Comparison of ENCODE assay signal across 11 cellular contexts in genomic region chr5:73274870-73275756, GRCh38.
DNase-seq lines count a peak whose midpoint lies in the region; ATAC-seq and TF ChIP-seq lines count a peak whose summit lies in the region.
"Had no signal": no experiment of that assay in that cellular context is flagged by ENCODE, and none has a peak within 500 bp of the region (broad histone marks: within the 10 kb centered on the region; RNA-seq: fewer than 3 reads in every experiment).

No MANE protein-coding gene starts in this region.

- no peak overlapping the region for H3K4me3 Mint-ChIP-seq in GM23338
- H3K4me3 Mint-ChIP-seq: naive thymus-derived CD4-positive, alpha-beta T cell had no signal

- no peaks in the 10 kb centered on the region for H3K36me3 ChIP-seq in GM23338 (ENCODE audit: insufficient read depth)
- H3K36me3 ChIP-seq in left ventricle myocardium inferior = no peaks in the 10 kb centered on the region
- H3K36me3 ChIP-seq in prostate gland = no peaks in the 10 kb centered on the region
- H3K36me3 ChIP-seq in WERI-Rb-1 = no peaks in the 10 kb centered on the region
- H3K36me3 ChIP-seq in vagina = no peaks in the 10 kb centered on the region
- H3K36me3 ChIP-seq: thyroid gland had no signal

- no peaks in the 10 kb centered on the region for H3K36me3 Mint-ChIP-seq in GM23338 (ENCODE audit: low read depth)

- no peak overlapping the region for H3K27ac Mint-ChIP-seq in GM23338

- no peak overlapping the region for H3K27ac ChIP-seq in GM23338 (ENCODE audit: low read depth)
- H3K27ac ChIP-seq in left ventricle myocardium inferior (replicated peaks) = peak overlapping the region; percentile 16
- H3K27ac ChIP-seq in prostate gland = no peak overlapping the region
- no peak overlapping the region; the same call in 1 of the 2 replicates for H3K27ac ChIP-seq in WERI-Rb-1
- no peak overlapping the region for H3K27ac ChIP-seq in vagina
- H3K27ac ChIP-seq: thyroid gland had no signal

- DNase-seq in GM23338 (ENCODE audit: low spot score) (no peak), anterior cingulate cortex (lab: John Stamatoyannopoulos, UW) (peak; percentile 5 to 89 (median 64)), left ventricle myocardium inferior (no peak), prostate gland (ENCODE audit: low spot score) (peak; percentile 61), WERI-Rb-1 (no peak), HuH-7 (ENCODE audit: low spot score) (no peak), vagina (ENCODE audit: extremely low spot score in 2 of 2) (no peak)
- DNase-seq: naive thymus-derived CD4-positive, alpha-beta T cell; NCI-H510A; thyroid gland had no signal

- intact Hi-C loops in left ventricle myocardium inferior (cut with micrococcal nuclease) (no loop called here), prostate gland (cut with DNase I) (no loop called here), vagina (cut with DNase I) (no loop called here)

- peaks cover 3% of the 10 kb centered on the region for H3K27me3 Mint-ChIP-seq in GM23338 (ENCODE audit: insufficient read depth, low read depth, poor library complexity)

- 35% methylated on average over 15 of the region's 15 CpGs for WGBS in prostate gland

- peaks cover 6% of the 10 kb centered on the region; the same call in 1 of the 2 replicates for H3K9me2 ChIP-seq in GM23338 (ENCODE audit: insufficient read depth)

- H4K20me1 ChIP-seq in GM23338 (replicated peaks; ENCODE audit: insufficient read depth) = 0 out of 2 replicates have a peak, but pooled peaks cover 4% of the 10 kb centered on the region

- H3K4me3 ChIP-seq in GM23338 = no peak overlapping the region
- no peak overlapping the region for H3K4me3 ChIP-seq in left ventricle myocardium inferior
- no peak overlapping the region for H3K4me3 ChIP-seq in prostate gland
- H3K4me3 ChIP-seq in WERI-Rb-1 (ENCODE audit: low read depth, low read length) = no peak overlapping the region
- peak overlapping the region in 1 of 2 donors; percentile 5 for H3K4me3 ChIP-seq in vagina
- H3K4me3 ChIP-seq: thyroid gland had no signal

- H3K4me2 ChIP-seq in GM23338 = no peak overlapping the region

- H3K9me3 ChIP-seq in left ventricle myocardium inferior (replicated peaks) (no peaks in the 10 kb centered on the region), prostate gland (no peaks in the 10 kb centered on the region), WERI-Rb-1 (ENCODE audit: severe bottlenecking) (no peaks in the 10 kb centered on the region), vagina (no peaks in the 10 kb centered on the region)
- H3K9me3 ChIP-seq: thyroid gland had no signal

- TF ChIP-seq POLR2A in prostate gland (IDR thresholded peaks at IDR 0.05) (no peak), vagina (IDR thresholded peaks at IDR 0.05) (no peak)

- TF ChIP-seq CTCF in GM23338 (conservative IDR thresholded peaks at IDR 0.05; ENCODE audit: low read depth in 2 of 2) = no peak
- no peak for TF ChIP-seq CTCF in left ventricle myocardium inferior (IDR thresholded peaks at IDR 0.05; ENCODE audit: borderline replicate concordance)
- TF ChIP-seq CTCF in prostate gland (IDR thresholded peaks at IDR 0.05) = no peak
- TF ChIP-seq CTCF in WERI-Rb-1 (IDR thresholded peaks at IDR 0.05; ENCODE audit: low read depth, low read length) = no peak
- no peak for TF ChIP-seq CTCF in vagina (IDR thresholded peaks at IDR 0.05)

- no peaks in the 10 kb centered on the region for H3K79me2 ChIP-seq in GM23338 (replicated peaks; ENCODE audit: insufficient read depth)

- peaks cover 12% of the 10 kb centered on the region for H3K4me1 Mint-ChIP-seq in GM23338
- H3K4me1 Mint-ChIP-seq: naive thymus-derived CD4-positive, alpha-beta T cell had no signal

- ATAC-seq in GM23338 = peak; percentile 43; the same call in 2 of the 3 replicates
- ATAC-seq in GM18870 (IDR thresholded peaks at IDR 0.05; ENCODE audit: unreplicated experiment) = no peak
- ATAC-seq: naive thymus-derived CD4-positive, alpha-beta T cell had no signal

- peaks cover 3% of the 10 kb centered on the region; the same call in 1 of the 2 replicates for H3K4me1 ChIP-seq in GM23338 (ENCODE audit: insufficient read depth)
- H3K4me1 ChIP-seq in left ventricle myocardium inferior = peaks cover 6% of the 10 kb centered on the region
- no peaks in the 10 kb centered on the region for H3K4me1 ChIP-seq in prostate gland (replicated peaks)
- no peaks in the 10 kb centered on the region for H3K4me1 ChIP-seq in vagina

- H3K9me3 Mint-ChIP-seq in GM23338 = no peaks in the 10 kb centered on the region
- H3K9me3 Mint-ChIP-seq: naive thymus-derived CD4-positive, alpha-beta T cell had no signal

- peak overlapping the region; percentile 70; the same call in 1 of the 2 replicates for H2AFZ ChIP-seq in GM23338

- H3F3A ChIP-seq in GM23338 (replicated peaks; ENCODE audit: low read depth) = no peaks in the 10 kb centered on the region

- H3K27me3 ChIP-seq in GM23338 (ENCODE audit: insufficient read depth) (no peaks in the 10 kb centered on the region), left ventricle myocardium inferior (ENCODE audit: low read depth) (peaks cover 96% of the 10 kb centered on the region), prostate gland (replicated peaks; ENCODE audit: insufficient read depth) (no peaks in the 10 kb centered on the region), WERI-Rb-1 (ENCODE audit: insufficient read depth, low read depth, severe bottlenecking) (no peaks in the 10 kb centered on the region), vagina (no peaks in the 10 kb centered on the region)
- H3K27me3 ChIP-seq: thyroid gland had no signal

TF ChIP-seq in GM23338, 12 proteins besides CTCF, POLR2A, EP300 and RAD21 (continues in another document):
- TF ChIP-seq, protein P1, sequence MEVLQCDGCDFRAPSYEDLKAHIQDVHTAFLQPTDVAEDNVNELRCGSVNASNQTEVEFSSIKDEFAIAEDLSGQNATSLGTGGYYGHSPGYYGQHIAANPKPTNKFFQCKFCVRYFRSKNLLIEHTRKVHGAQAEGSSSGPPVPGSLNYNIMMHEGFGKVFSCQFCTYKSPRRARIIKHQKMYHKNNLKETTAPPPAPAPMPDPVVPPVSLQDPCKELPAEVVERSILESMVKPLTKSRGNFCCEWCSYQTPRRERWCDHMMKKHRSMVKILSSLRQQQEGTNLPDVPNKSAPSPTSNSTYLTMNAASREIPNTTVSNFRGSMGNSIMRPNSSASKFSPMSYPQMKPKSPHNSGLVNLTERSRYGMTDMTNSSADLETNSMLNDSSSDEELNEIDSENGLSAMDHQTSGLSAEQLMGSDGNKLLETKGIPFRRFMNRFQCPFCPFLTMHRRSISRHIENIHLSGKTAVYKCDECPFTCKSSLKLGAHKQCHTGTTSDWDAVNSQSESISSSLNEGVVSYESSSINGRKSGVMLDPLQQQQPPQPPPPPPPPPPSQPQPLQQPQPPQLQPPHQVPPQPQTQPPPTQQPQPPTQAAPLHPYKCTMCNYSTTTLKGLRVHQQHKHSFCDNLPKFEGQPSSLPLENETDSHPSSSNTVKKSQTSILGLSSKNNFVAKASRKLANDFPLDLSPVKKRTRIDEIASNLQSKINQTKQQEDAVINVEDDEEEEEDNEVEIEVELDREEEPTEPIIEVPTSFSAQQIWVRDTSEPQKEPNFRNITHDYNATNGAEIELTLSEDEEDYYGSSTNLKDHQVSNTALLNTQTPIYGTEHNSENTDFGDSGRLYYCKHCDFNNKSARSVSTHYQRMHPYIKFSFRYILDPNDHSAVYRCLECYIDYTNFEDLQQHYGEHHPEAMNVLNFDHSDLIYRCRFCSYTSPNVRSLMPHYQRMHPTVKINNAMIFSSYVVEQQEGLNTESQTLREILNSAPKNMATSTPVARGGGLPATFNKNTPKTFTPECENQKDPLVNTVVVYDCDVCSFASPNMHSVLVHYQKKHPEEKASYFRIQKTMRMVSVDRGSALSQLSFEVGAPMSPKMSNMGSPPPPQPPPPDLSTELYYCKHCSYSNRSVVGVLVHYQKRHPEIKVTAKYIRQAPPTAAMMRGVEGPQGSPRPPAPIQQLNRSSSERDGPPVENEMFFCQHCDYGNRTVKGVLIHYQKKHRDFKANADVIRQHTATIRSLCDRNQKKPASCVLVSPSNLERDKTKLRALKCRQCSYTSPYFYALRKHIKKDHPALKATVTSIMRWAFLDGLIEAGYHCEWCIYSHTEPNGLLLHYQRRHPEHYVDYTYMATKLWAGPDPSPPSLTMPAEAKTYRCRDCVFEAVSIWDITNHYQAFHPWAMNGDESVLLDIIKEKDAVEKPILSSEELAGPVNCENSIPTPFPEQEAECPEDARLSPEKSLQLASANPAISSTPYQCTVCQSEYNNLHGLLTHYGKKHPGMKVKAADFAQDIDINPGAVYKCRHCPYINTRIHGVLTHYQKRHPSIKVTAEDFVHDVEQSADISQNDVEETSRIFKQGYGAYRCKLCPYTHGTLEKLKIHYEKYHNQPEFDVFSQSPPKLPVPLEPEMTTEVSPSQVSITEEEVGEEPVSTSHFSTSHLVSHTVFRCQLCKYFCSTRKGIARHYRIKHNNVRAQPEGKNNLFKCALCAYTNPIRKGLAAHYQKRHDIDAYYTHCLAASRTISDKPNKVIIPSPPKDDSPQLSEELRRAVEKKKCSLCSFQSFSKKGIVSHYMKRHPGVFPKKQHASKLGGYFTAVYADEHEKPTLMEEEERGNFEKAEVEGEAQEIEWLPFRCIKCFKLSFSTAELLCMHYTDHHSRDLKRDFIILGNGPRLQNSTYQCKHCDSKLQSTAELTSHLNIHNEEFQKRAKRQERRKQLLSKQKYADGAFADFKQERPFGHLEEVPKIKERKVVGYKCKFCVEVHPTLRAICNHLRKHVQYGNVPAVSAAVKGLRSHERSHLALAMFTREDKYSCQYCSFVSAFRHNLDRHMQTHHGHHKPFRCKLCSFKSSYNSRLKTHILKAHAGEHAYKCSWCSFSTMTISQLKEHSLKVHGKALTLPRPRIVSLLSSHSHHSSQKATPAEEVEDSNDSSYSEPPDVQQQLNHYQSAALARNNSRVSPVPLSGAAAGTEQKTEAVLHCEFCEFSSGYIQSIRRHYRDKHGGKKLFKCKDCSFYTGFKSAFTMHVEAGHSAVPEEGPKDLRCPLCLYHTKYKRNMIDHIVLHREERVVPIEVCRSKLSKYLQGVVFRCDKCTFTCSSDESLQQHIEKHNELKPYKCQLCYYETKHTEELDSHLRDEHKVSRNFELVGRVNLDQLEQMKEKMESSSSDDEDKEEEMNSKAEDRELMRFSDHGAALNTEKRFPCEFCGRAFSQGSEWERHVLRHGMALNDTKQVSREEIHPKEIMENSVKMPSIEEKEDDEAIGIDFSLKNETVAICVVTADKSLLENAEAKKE (CRISPR knock-in tag; IDR thresholded peaks at IDR 0.05) = no peak
- TF ChIP-seq ZNF331 (CRISPR knock-in tag; IDR thresholded peaks at IDR 0.05; ENCODE audit: low read depth) = no peak
- TF ChIP-seq EZH2 (IDR thresholded peaks at IDR 0.05; ENCODE audit: low read depth, unreplicated experiment) = no peak
- no peak for TF ChIP-seq CREB1 (CRISPR knock-in tag; IDR thresholded peaks at IDR 0.05; ENCODE audit: low read depth)
- no peak for TF ChIP-seq POLR2AphosphoS5 (IDR thresholded peaks at IDR 0.05; ENCODE audit: low read depth)

Comparison
In these comparisons a context has a peak if more than half of its experiments do, and no peak if none do; other contexts are left out.
1. DNase-seq: peak in anterior cingulate cortex (58 of 58) and prostate gland (single experiment); none in GM23338 (single experiment), left ventricle myocardium inferior (single experiment), WERI-Rb-1 (single experiment), HuH-7 (single experiment) and vagina (0 of 2).